ENCODE assay signal across 14 cellular contexts in genomic region chr10:71972746-71973695, GRCh38. TPM values are rescaled to one million over a fixed set of nuclear protein-coding genes. Genes with fewer than 3 reads are reported as not detected.
DNase-seq lines count a peak whose midpoint lies in the region; ATAC-seq and TF ChIP-seq lines count a peak whose summit lies in the region.
"Had no signal": no experiment of that assay in that cellular context is flagged by ENCODE, and none has a peak within 500 bp of the region (broad histone marks: within the 10 kb centered on the region; RNA-seq: fewer than 3 reads in every experiment).

No MANE protein-coding gene starts in this region.

- 46 to 82% methylated on average over 5 to 8 of the region's 14 CpGs for WGBS in esophagus squamous epithelium, 2 donors

- no peak overlapping the region for H3K4me3 Mint-ChIP-seq in stimulated activated effector memory CD8-positive, alpha-beta T cell treated with anti-CD3 and anti-CD28 coated beads, Interleukin-12 subunit alpha, Interleukin-12 subunit beta, amount 100 ng/mL, for 72 hours
- H3K4me3 Mint-ChIP-seq in type B pancreatic cell: no peak overlapping the region
- H3K4me3 Mint-ChIP-seq: CD14-positive monocyte, WTC11 had no signal

- no peaks in the 10 kb centered on the region for H3K27me3 Mint-ChIP-seq in type B pancreatic cell

- TF ChIP-seq CTCF in GM13977 (IDR thresholded peaks at IDR 0.05; ENCODE audit: extremely low read depth, insufficient read depth, missing control alignments) (no peak), esophagus squamous epithelium (IDR thresholded peaks at IDR 0.05) (no peak), type B pancreatic cell (conservative IDR thresholded peaks at IDR 0.05) (no peak)

- no peaks in the 10 kb centered on the region for H3K36me3 Mint-ChIP-seq in stimulated activated effector memory CD8-positive, alpha-beta T cell treated with anti-CD3 and anti-CD28 coated beads, Interleukin-12 subunit alpha, Interleukin-12 subunit beta, amount 100 ng/mL, for 72 hours
- H3K36me3 Mint-ChIP-seq in type B pancreatic cell: no peaks in the 10 kb centered on the region
- H3K36me3 Mint-ChIP-seq: CD14-positive monocyte, WTC11 had no signal

- in situ Hi-C loops in GM13977 (cut with MboI; ENCODE audit: low pct_unique_long_range_greater_than_20kb, low sequenced_read_pairs, unreplicated experiment): no loop called here

- intact Hi-C loops in esophagus squamous epithelium (cut with DNase I): no loop called here

- no peak for ATAC-seq in stimulated activated effector memory CD8-positive, alpha-beta T cell treated with anti-CD3 and anti-CD28 coated beads, Interleukin-12 subunit alpha, Interleukin-12 subunit beta, amount 100 ng/mL, for 72 hours
- ATAC-seq: left cardiac atrium, WTC11 had no signal

- TF ChIP-seq POLR2A in esophagus squamous epithelium (IDR thresholded peaks at IDR 0.05): no peak

- H3K27ac Mint-ChIP-seq in stimulated activated effector memory CD8-positive, alpha-beta T cell treated with anti-CD3 and anti-CD28 coated beads, Interleukin-12 subunit alpha, Interleukin-12 subunit beta, amount 100 ng/mL, for 72 hours: peak overlapping the region; percentile 82
- no peak overlapping the region for H3K27ac Mint-ChIP-seq in type B pancreatic cell
- H3K27ac Mint-ChIP-seq: WTC11 had no signal

- H3K4me1 ChIP-seq in SJCRH30 (peaks cover 48% of the 10 kb centered on the region), esophagus squamous epithelium (peaks cover 57 to 100% (median 90%) of the 10 kb centered on the region in 3 donors)

- H3K4me3 ChIP-seq in SJCRH30: no peak overlapping the region
- H3K4me3 ChIP-seq in esophagus squamous epithelium: no peak overlapping the region

- no peaks in the 10 kb centered on the region for H3K9me3 ChIP-seq in SJCRH30 (replicated peaks)
- H3K9me3 ChIP-seq in esophagus squamous epithelium: no peaks in the 10 kb centered on the region

- no peaks in the 10 kb centered on the region for H3K27me3 ChIP-seq in SJCRH30
- H3K27me3 ChIP-seq in esophagus squamous epithelium: no peaks in the 10 kb centered on the region
- H3K27me3 ChIP-seq: brain microvascular endothelial cell had no signal

- H3K36me3 ChIP-seq in SJCRH30 (no peaks in the 10 kb centered on the region), esophagus squamous epithelium (no peaks in the 10 kb centered on the region)
- H3K36me3 ChIP-seq: brain microvascular endothelial cell had no signal

- H3K4me1 Mint-ChIP-seq in stimulated activated effector memory CD8-positive, alpha-beta T cell treated with anti-CD3 and anti-CD28 coated beads, Interleukin-12 subunit alpha, Interleukin-12 subunit beta, amount 100 ng/mL, for 72 hours: peaks cover 43% of the 10 kb centered on the region
- H3K4me1 Mint-ChIP-seq in type B pancreatic cell (ENCODE audit: unreplicated experiment): peaks cover 66% of the 10 kb centered on the region
- H3K4me1 Mint-ChIP-seq: CD14-positive monocyte had no signal

- no peaks in the 10 kb centered on the region for H3K9me3 Mint-ChIP-seq in stimulated activated effector memory CD8-positive, alpha-beta T cell treated with anti-CD3 and anti-CD28 coated beads, Interleukin-12 subunit alpha, Interleukin-12 subunit beta, amount 100 ng/mL, for 72 hours
- no peaks in the 10 kb centered on the region for H3K9me3 Mint-ChIP-seq in type B pancreatic cell
- H3K9me3 Mint-ChIP-seq: CD14-positive monocyte, WTC11 had no signal

- DNase-seq in GM13977 (ENCODE audit: low spot score): peak; percentile 7
- DNase-seq in SJCRH30: no peak
- no peak for DNase-seq in esophagus squamous epithelium (lab: John Stamatoyannopoulos, UW)
- no peak for DNase-seq in stimulated activated effector memory CD8-positive, alpha-beta T cell treated with anti-CD3 and anti-CD28 coated beads, Interleukin-12 subunit alpha, Interleukin-12 subunit beta, amount 100 ng/mL, for 72 hours (ENCODE audit: low spot score in 2 of 2)
- no peak for DNase-seq in type B pancreatic cell (ENCODE audit: extremely low spot score, unreplicated experiment)
- DNase-seq in NCI-H2107 treated with DMSO at 0.1 percent for 48 hours (lab: John Stamatoyannopoulos, UW; ENCODE audit: unreplicated experiment): no peak
- DNase-seq in HUDEP-2 (lab: John Stamatoyannopoulos, UW; ENCODE audit: unreplicated experiment in 76 of 76): no peak
- DNase-seq: brain microvascular endothelial cell, GDM1, left cardiac atrium, NCI-H187 had no signal

- H3K27ac ChIP-seq in SJCRH30 (peak overlapping the region; percentile 64; the same call in 1 of the 2 replicates), esophagus squamous epithelium (peak overlapping the region; percentile 40 to 82 (median 72))
- H3K27ac ChIP-seq: brain microvascular endothelial cell, KMS-11 had no signal

RNA-seq across cellular contexts. Expression of gene CHST3, which starts 8.8 kb away (rescaled TPM):
- total RNA-seq in SJCRH30 (2014; rRNA removed; shearing (Covaris generic)): 10.1 and 10.4 TPM in 2 replicates
- 10 to 100 TPM in 1 of 4 donors, 1 to 10 TPM in 3; 5.3 to 15.4 (median 9.6) TPM for total RNA-seq in esophagus squamous epithelium
- 11.8 and 21.7 TPM in 2 replicates for total RNA-seq in type B pancreatic cell (ENCODE audit: low replicate concordance)
